Comparison of ENCODE assay signal across 17 cellular contexts in the genomic region with DNA sequence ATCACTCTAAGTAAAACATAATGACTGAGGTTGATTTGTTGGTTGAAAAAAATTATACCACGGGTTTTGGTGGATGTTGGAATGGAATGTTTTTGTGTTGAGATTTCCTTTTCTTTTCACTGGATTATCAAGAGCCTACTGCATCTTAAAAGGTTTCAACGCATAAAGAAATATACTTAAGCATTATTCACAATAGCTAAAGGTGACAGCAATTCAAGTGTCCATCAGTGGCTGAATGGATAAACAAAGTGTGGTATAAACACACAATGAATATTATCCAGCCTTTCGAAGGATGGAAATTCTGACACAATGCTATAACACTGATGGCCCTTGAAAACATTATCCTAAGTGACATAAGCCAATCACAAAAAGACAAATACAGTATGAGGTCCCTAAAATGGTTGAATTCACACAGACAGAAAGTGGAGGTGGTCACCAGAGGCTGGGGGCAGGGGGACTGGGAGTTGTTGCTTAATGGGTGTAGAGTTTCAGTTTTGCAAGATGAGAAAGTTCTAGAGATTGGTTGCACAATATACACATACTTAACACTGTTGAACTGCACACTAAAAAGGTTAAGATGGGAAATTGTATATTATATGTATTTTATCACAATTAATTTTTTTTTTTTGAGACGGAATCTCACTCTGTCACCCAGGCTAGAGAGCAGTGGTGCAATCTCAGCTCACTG.
DNase-seq lines count a peak whose midpoint lies in the region; ATAC-seq and TF ChIP-seq lines count a peak whose summit lies in the region.
"Had no signal": no experiment of that assay in that cellular context is flagged by ENCODE, and none has a peak within 500 bp of the region (broad histone marks: within the 10 kb centered on the region; RNA-seq: fewer than 3 reads in every experiment).

No MANE protein-coding gene starts in this region.

- CTCF ChIA-PET in IMR-90 (lab: Yijun Ruan, JAX) = interaction anchor here (0.6 to 1.2 kb wide), 2 partner anchors 19 to 85 kb away, joined by 3 to 4 read pairs; no protein-coding TSS in a partner anchor

- H3K27ac ChIP-seq in IMR-90 (ENCODE audit: insufficient read depth, low read length) (peak overlapping the region; percentile 80; the same call in 1 of the 2 replicates), stomach (peak overlapping the region in 3 of 5 donors; percentile 33 to 53 (median 52))
- H3K27ac ChIP-seq: KMS-11 had no signal

- H3K9me3 ChIP-seq in IMR-90 (ENCODE audit: control insufficient read depth, insufficient read depth, low read length) (no peaks in the 10 kb centered on the region), stomach (no peaks in the 10 kb centered on the region)
- H3K9me3 ChIP-seq: mucosa of descending colon had no signal

- POLR2A ChIA-PET in IMR-90 (lab: Charles Lee; ENCODE audit: unreplicated experiment) = no interaction called here

- H4K91ac ChIP-seq in IMR-90 (ENCODE audit: insufficient read depth, low read depth, low read length) = peak overlapping the region; percentile 71

- H3K18ac ChIP-seq in IMR-90 (ENCODE audit: low read depth, low read length) = peak overlapping the region; percentile 87; the same call in 1 of the 2 replicates

- H3K36me3 ChIP-seq in IMR-90 (ENCODE audit: control insufficient read depth, insufficient read depth, low read length) (peaks cover 20% of the 10 kb centered on the region), stomach (peaks cover 7 to 39% (median 31%) of the 10 kb centered on the region in 4 donors)

- peak overlapping the region; percentile 32; the same call in 1 of the 2 replicates for H3K56ac ChIP-seq in IMR-90 (ENCODE audit: extremely low read depth, insufficient read depth, low read length)

- H3K4me2 ChIP-seq in IMR-90 (ENCODE audit: low read depth, low read length) = peak overlapping the region; percentile 69
- H3K4me2 ChIP-seq: KMS-11 had no signal

- peaks cover 9% of the 10 kb centered on the region for H3K9me1 ChIP-seq in IMR-90 (ENCODE audit: insufficient read depth, low read length)

- no peak overlapping the region for H2AFZ ChIP-seq in IMR-90 (replicated peaks; ENCODE audit: low read length, poor library complexity)

- TF ChIP-seq EP300 in stomach (IDR thresholded peaks at IDR 0.05) = no peak

- peak overlapping the region; percentile 80; the same call in 1 of the 2 replicates for H3K23ac ChIP-seq in IMR-90 (ENCODE audit: low read depth, low read length)

- no peaks in the 10 kb centered on the region for H3K27me3 ChIP-seq in IMR-90 (ENCODE audit: control insufficient read depth, insufficient read depth, low read length)
- H3K27me3 ChIP-seq in stomach = no peaks in the 10 kb centered on the region

- dilution Hi-C loops in IMR-90 (cut with HindIII; ENCODE audit: low sequenced_read_pairs, unreplicated experiment) = no loop called here

- H2BK5ac ChIP-seq in IMR-90 (ENCODE audit: low read depth, low read length, poor library complexity, severe bottlenecking) = peak overlapping the region; percentile 91

- peak overlapping the region; percentile 65 to 83 for H4K8ac ChIP-seq in IMR-90 (ENCODE audit: low read depth in 2 of 2, low read length in 2 of 2)

- peak overlapping the region; percentile 68 for H2BK20ac ChIP-seq in IMR-90 (ENCODE audit: low read depth, low read length)

- H3K4me3 ChIP-seq in IMR-90 (ENCODE audit: insufficient read depth, low read depth, low read length) = no peak overlapping the region
- H3K4me3 ChIP-seq in stomach = no peak overlapping the region
- H3K4me3 ChIP-seq: mucosa of descending colon had no signal

- no peak overlapping the region for H2AK9ac ChIP-seq in IMR-90 (replicated peaks; ENCODE audit: low read depth, low read length, poor library complexity)

- in situ Hi-C loops in IMR-90 (cut with MboI; ENCODE audit: low sequenced_read_pairs) = no loop called here

- WGBS in IMR-90 (ENCODE audit: extremely low coverage in 2 of 2, insufficient read length in 1 of 2), 2 experiments = 100% methylated on average over 1 of the region's 4 CpGs; no CpG with 5 or more reads in 1 of the 2 experiments
- WGBS in stomach, 5 donors = 71 to 86% (median 80%) methylated on average over 4 of the region's 4 CpGs

- no TSS peak for BruUV-seq in IMR-90 (replicated peaks; lab: Mats Ljungman, UMichigan)

- H3K4me1 ChIP-seq in IMR-90 (ENCODE audit: control insufficient read depth, insufficient read depth, low read length) = peaks cover 25% of the 10 kb centered on the region
- peaks cover 0 to 35% (median 11%) of the 10 kb centered on the region in 4 donors for H3K4me1 ChIP-seq in stomach

- DNase-seq in IMR-90 (peak; percentile 63), astrocyte of the hippocampus (ENCODE audit: low read depth, low spot score) (peak; percentile 41), iris pigment epithelial cell (ENCODE audit: low read depth) (peak; percentile 87), stomach (no peak), DMS79 (lab: John Stamatoyannopoulos, UW) (no peak), ureter (ENCODE audit: low spot score) (no peak), T1000 (lab: John Stamatoyannopoulos, UW) (no peak)
- DNase-seq: activated CD8-positive, alpha-beta memory T cell treated with anti-CD3 and anti-CD28 coated beads for 24 hours; activated naive CD4-positive, alpha-beta T cell; CD4-positive, CD25-positive, alpha-beta regulatory T cell; cerebellar nuclear complex; NCI-H187; NCI-H748 treated with DMSO at 0.1 percent for 48 hours; stimulated activated CD4-positive, alpha-beta T cell treated with anti-CD3 and anti-CD28 coated beads, Interleukin-4, amount 100 ng/mL, for 4 hours; stimulated activated naive B cell treated with anti-CD40 and anti-IgM and Interleukin-4, amounts not matched to agents 10 μg/mL and 1 μg/mL and 100 μg/mL, for 72 hours had no signal

- TF ChIP-seq RAD21 in IMR-90 (IDR thresholded peaks at IDR 0.05; ENCODE audit: low read length) = no peak

- no peak; the same call in none of the 2 replicates for ATAC-seq in IMR-90 (ENCODE audit: low read depth)
- ATAC-seq: stimulated activated naive B cell treated with anti-CD40 and anti-IgM and Interleukin-4, amounts not matched to agents 10 μg/mL and 1 μg/mL and 100 μg/mL, for 72 hours had no signal

- no peaks in the 10 kb centered on the region; the same call in 1 of the 2 replicates for H4K20me1 ChIP-seq in IMR-90 (ENCODE audit: insufficient read depth, low read length)

- peak overlapping the region; percentile 95 for H2BK15ac ChIP-seq in IMR-90 (ENCODE audit: low read depth, low read length)

- H3K9ac ChIP-seq in IMR-90 (ENCODE audit: low read depth, low read length) = no peak overlapping the region
- H3K9ac ChIP-seq: KMS-11 had no signal

- peak overlapping the region; percentile 84; the same call in 1 of the 2 replicates for H2BK120ac ChIP-seq in IMR-90 (ENCODE audit: low read depth, low read length)

- no peak for TF ChIP-seq CTCF in IMR-90 (conservative IDR thresholded peaks at IDR 0.05; ENCODE audit: low read depth, low read length)
- no peak for TF ChIP-seq CTCF in stomach (IDR thresholded peaks at IDR 0.05)

- peak overlapping the region; percentile 67; the same call in 1 of the 2 replicates for H2AK5ac ChIP-seq in IMR-90 (ENCODE audit: low read depth, low read length)

- TF ChIP-seq POLR2A in IMR-90 (IDR thresholded peaks at IDR 0.05; ENCODE audit: low read depth, low read length) = no peak
- no peak for TF ChIP-seq POLR2A in stomach (IDR thresholded peaks at IDR 0.05)

- peak overlapping the region; percentile 47; the same call in 1 of the 2 replicates for H3K4ac ChIP-seq in IMR-90 (ENCODE audit: low read depth, low read length)

- H3K14ac ChIP-seq in IMR-90 (replicated peaks; ENCODE audit: low read depth, low read length) = peak overlapping the region; percentile 88

- intact Hi-C loops in IMR-90 (cut with micrococcal nuclease) = no loop called here
- intact Hi-C loops in stomach (cut with DNase I; ENCODE audit: low total_unique reads) = no loop called here

- H3K79me1 ChIP-seq in IMR-90 (ENCODE audit: low read depth in 1 of 2, low read length in 2 of 2) = peaks cover 8 to 45% of the 10 kb centered on the region in 2 experiments; a peak in 3 of 4 replicates

- peak overlapping the region; percentile 76 for H4K5ac ChIP-seq in IMR-90 (ENCODE audit: low read depth, low read length)

TF ChIP-seq in IMR-90, 13 proteins besides CTCF, POLR2A, EP300 and RAD21:
- TF ChIP-seq CEBPB (IDR thresholded peaks at IDR 0.05; ENCODE audit: low read depth, low read length) (peak; percentile 94), NFE2L2 (IDR thresholded peaks at IDR 0.05; ENCODE audit: low read depth, low read length) (no peak), FOS (IDR thresholded peaks at IDR 0.05; ENCODE audit: low read depth, low read length) (no peak), MAZ (IDR thresholded peaks at IDR 0.05; ENCODE audit: borderline replicate concordance, low read depth, low read length) (peak; percentile 42; the same call in 1 of the 2 replicates)

Comparison
In these comparisons a context has a peak if more than half of its experiments do, and no peak if none do; other contexts are left out.
1. DNase-seq: peak in IMR-90 (single experiment), astrocyte of the hippocampus (single experiment) and iris pigment epithelial cell (single experiment); none in stomach (single experiment), DMS79 (single experiment), ureter (single experiment) and T1000 (single experiment).